In the genomic region with DNA sequence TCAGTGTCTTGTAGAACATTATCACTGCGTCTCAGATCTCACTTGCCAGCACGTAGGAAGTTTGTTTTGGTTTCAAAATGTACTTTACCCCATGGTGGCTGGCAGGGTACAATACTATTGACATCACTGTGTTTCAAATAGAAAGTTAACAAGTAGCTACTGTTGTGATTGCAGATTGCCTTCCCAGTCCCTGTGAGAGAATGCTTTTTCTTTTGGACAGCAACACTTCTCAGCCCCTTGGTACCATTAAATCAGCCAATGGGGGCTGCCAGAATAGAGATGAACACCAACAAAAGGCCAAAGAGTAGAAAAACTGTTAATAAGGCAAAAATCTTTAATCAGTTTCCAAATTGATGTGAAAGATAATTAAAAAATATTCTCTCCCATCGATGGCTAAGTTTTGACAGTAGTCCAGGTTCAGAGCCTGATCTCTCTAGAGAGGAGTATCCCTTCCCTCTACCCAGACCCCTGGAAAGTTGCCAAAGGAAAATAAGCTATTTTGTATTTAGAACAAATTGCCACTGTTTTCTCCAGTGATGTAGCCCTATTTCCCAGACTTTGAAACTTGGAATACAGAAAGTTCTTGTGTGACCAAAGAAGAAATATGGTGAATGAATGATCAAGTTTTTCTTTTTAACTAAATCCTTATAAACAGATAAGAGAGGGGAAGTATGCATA, we compare ENCODE assay signal across 8 cellular contexts. TPM values are rescaled to one million over a fixed set of nuclear protein-coding genes. Genes with fewer than 3 reads are reported as not detected.
DNase-seq lines count a peak whose midpoint lies in the region; ATAC-seq and TF ChIP-seq lines count a peak whose summit lies in the region.

No MANE protein-coding gene starts in this region.

- peaks cover 14 to 70% (median 41%) of the 10 kb centered on the region in 4 donors for H3K4me1 Mint-ChIP-seq in CD4-positive, CD25-positive, alpha-beta regulatory T cell
- H3K4me1 Mint-ChIP-seq in activated B cell treated with CpG ODN at 0.5 μM for 24 hours: peaks cover 41% of the 10 kb centered on the region
- peaks cover 42% of the 10 kb centered on the region for H3K4me1 Mint-ChIP-seq in glutamatergic neuron (ENCODE audit: low read depth, unreplicated experiment)

- TF ChIP-seq CTCF in activated B cell treated with CpG ODN at 0.5 μM for 24 hours (IDR thresholded peaks at IDR 0.05) (no peak), glutamatergic neuron (IDR thresholded peaks at IDR 0.05; ENCODE audit: partially characterized antibody, unreplicated experiment) (no peak), gastrocnemius medialis (IDR thresholded peaks at IDR 0.05 in 4 of 5, conservative IDR thresholded peaks at IDR 0.05 in 1 of 5) (no peak)

- peak; percentile 20 to 50 for TF ChIP-seq POLR2A in gastrocnemius medialis (IDR thresholded peaks at IDR 0.05)

- DNase-seq in CD4-positive, CD25-positive, alpha-beta regulatory T cell: peak in 1 of 3 donors; percentile 53
- DNase-seq in activated B cell treated with CpG ODN at 0.5 μM for 24 hours (no peak), glutamatergic neuron (no peak), gastrocnemius medialis (peak; percentile 30 to 42), NCI-H2171 treated with DMSO at 0.1 percent for 48 hours (lab: John Stamatoyannopoulos, UW) (no peak), dedifferentiated amniotic fluid mesenchymal stem cell (ENCODE audit: extremely low spot score) (no peak)

- POLR2A ChIA-PET in activated B cell treated with CpG ODN at 0.5 μM for 24 hours (lab: Charles Lee): interaction anchor here (0.6 to 0.7 kb wide), 3 partner anchors 8 to 35 kb away, joined by 3 to 7 read pairs (median 3); partner anchors contain the start of gene SMNDC1

- in situ Hi-C loops in gastrocnemius medialis (cut with MboI; ENCODE audit: low sequenced_read_pairs in 4 of 4): loop anchor here in 1 of 4 donors (5.0 kb wide), 1 partner anchor 47 kb away; no protein-coding TSS in a partner anchor

- H3K27me3 ChIP-seq in CD4-positive, CD25-positive, alpha-beta regulatory T cell (ENCODE audit: control insufficient read depth, insufficient read depth, low read length): no peaks in the 10 kb centered on the region
- no peaks in the 10 kb centered on the region for H3K27me3 ChIP-seq in gastrocnemius medialis

- H3K4me3 ChIP-seq in CD4-positive, CD25-positive, alpha-beta regulatory T cell (ENCODE audit: low read depth, low read length): peak overlapping the region; percentile 49
- H3K4me3 ChIP-seq in gastrocnemius medialis: peak overlapping the region; percentile 46 to 57 (median 50)

- intact Hi-C loops in activated B cell treated with CpG ODN at 0.5 μM for 24 hours (cut with micrococcal nuclease) (no loop called here), gastrocnemius medialis (cut with DNase I; ENCODE audit: low total_unique reads) (loop anchor here (2.0 to 10.0 kb wide), 4 partner anchors 43 to 375 kb away; partner anchors contain the start of gene ADD3)

- H3K9me3 Mint-ChIP-seq in CD4-positive, CD25-positive, alpha-beta regulatory T cell: no peaks in the 10 kb centered on the region
- H3K9me3 Mint-ChIP-seq in activated B cell treated with CpG ODN at 0.5 μM for 24 hours (no peaks in the 10 kb centered on the region), glutamatergic neuron (ENCODE audit: unreplicated experiment) (no peaks in the 10 kb centered on the region)

- no peaks in the 10 kb centered on the region for H3K36me3 Mint-ChIP-seq in CD4-positive, CD25-positive, alpha-beta regulatory T cell
- H3K36me3 Mint-ChIP-seq in activated B cell treated with CpG ODN at 0.5 μM for 24 hours (ENCODE audit: low read depth) (no peaks in the 10 kb centered on the region), glutamatergic neuron (ENCODE audit: unreplicated experiment) (no peaks in the 10 kb centered on the region)

- no peaks in the 10 kb centered on the region for H3K27me3 Mint-ChIP-seq in CD4-positive, CD25-positive, alpha-beta regulatory T cell
- H3K27me3 Mint-ChIP-seq in activated B cell treated with CpG ODN at 0.5 μM for 24 hours (no peaks in the 10 kb centered on the region), glutamatergic neuron (ENCODE audit: unreplicated experiment) (no peaks in the 10 kb centered on the region)

- H3K9me3 ChIP-seq in CD4-positive, CD25-positive, alpha-beta regulatory T cell (ENCODE audit: control insufficient read depth in 2 of 2, low read length in 2 of 2): no peaks in the 10 kb centered on the region
- H3K9me3 ChIP-seq in gastrocnemius medialis: no peaks in the 10 kb centered on the region

- H3K27ac ChIP-seq in CD4-positive, CD25-positive, alpha-beta regulatory T cell (ENCODE audit: insufficient read depth, low read length, poor library complexity, severe bottlenecking): no peak overlapping the region
- peak overlapping the region; percentile 84 to 90 (median 88) for H3K27ac ChIP-seq in gastrocnemius medialis

- H3K27ac Mint-ChIP-seq in CD4-positive, CD25-positive, alpha-beta regulatory T cell: peak overlapping the region; percentile 63 to 84 (median 76)
- peak overlapping the region; percentile 56 for H3K27ac Mint-ChIP-seq in activated B cell treated with CpG ODN at 0.5 μM for 24 hours
- H3K27ac Mint-ChIP-seq in glutamatergic neuron (ENCODE audit: unreplicated experiment): no peak overlapping the region

- H3K4me3 Mint-ChIP-seq in CD4-positive, CD25-positive, alpha-beta regulatory T cell: peak overlapping the region in 2 of 4 donors; percentile 63 to 70
- H3K4me3 Mint-ChIP-seq in activated B cell treated with CpG ODN at 0.5 μM for 24 hours (peak overlapping the region; percentile 70), glutamatergic neuron (ENCODE audit: unreplicated experiment) (peak overlapping the region; percentile 26)

- peak in 1 of 2 donors; percentile 65 for ATAC-seq in CD4-positive, CD25-positive, alpha-beta regulatory T cell (ENCODE audit: low read depth in 2 of 2)
- ATAC-seq in GM21786 (IDR thresholded peaks at IDR 0.05; ENCODE audit: unreplicated experiment) (peak; percentile 61), activated B cell treated with CpG ODN at 0.5 μM for 24 hours (ENCODE audit: low read depth) (peak; percentile 40), gastrocnemius medialis (peak; percentile 94 to 96), HG03108 (IDR thresholded peaks at IDR 0.05; ENCODE audit: unreplicated experiment) (no peak)

- H3K4me1 ChIP-seq in CD4-positive, CD25-positive, alpha-beta regulatory T cell (ENCODE audit: control insufficient read depth, insufficient read depth, low read length, poor library complexity, severe bottlenecking): peaks cover 14% of the 10 kb centered on the region
- peaks cover 62 to 76% of the 10 kb centered on the region in 2 donors for H3K4me1 ChIP-seq in gastrocnemius medialis

- H3K36me3 ChIP-seq in CD4-positive, CD25-positive, alpha-beta regulatory T cell (ENCODE audit: control insufficient read depth, insufficient read depth, low read length): no peaks in the 10 kb centered on the region
- H3K36me3 ChIP-seq in gastrocnemius medialis: no peaks in the 10 kb centered on the region

- CTCF ChIA-PET in activated B cell treated with CpG ODN at 0.5 μM for 24 hours (lab: Charles Lee): interaction anchor here (0.6 to 1.6 kb wide), 5 partner anchors 9 to 132 kb away, joined by 3 to 8 read pairs (median 4); no protein-coding TSS in a partner anchor

RNA-seq across cellular contexts. Expression of gene SMNDC1, which starts 34.9 kb away (rescaled TPM):
- 52.1 TPM for total RNA-seq in CD4-positive, CD25-positive, alpha-beta regulatory T cell
- polyA plus RNA-seq in CD4-positive, CD25-positive, alpha-beta regulatory T cell: 10 to 100 TPM; 17.5 to 19.8 (median 17.8) TPM
- total RNA-seq in activated B cell treated with CpG ODN at 0.5 μM for 24 hours (32.7 and 35.6 TPM in 2 replicates), glutamatergic neuron (ENCODE audit: unreplicated experiment) (37.1 TPM), gastrocnemius medialis (10 to 100 TPM in 2 of 4 donors, 1 to 10 TPM in 2; 7.3 to 23.9 (median 10.0) TPM)

Comparison
In these comparisons a context has a peak if more than half of its experiments do, and no peak if none do; other contexts are left out.
1. DNase-seq: peak in gastrocnemius medialis (2 of 2); none in activated B cell treated with CpG ODN at 0.5 μM for 24 hours (single experiment), glutamatergic neuron (single experiment), NCI-H2171 treated with DMSO at 0.1 percent for 48 hours (single experiment) and dedifferentiated amniotic fluid mesenchymal stem cell (single experiment).